1 cellular context compared by ENCODE assay signal in genomic region chr17:9472541-9472940, GRCh38.
TF ChIP-seq lines count a peak whose summit lies in the region.

No MANE protein-coding gene starts in this region.

TF ChIP-seq in H1, 55 proteins besides CTCF, POLR2A, EP300 and RAD21:
- TF ChIP-seq ATF2 (IDR thresholded peaks at IDR 0.05; ENCODE audit: low read length), result no peak
- no peak for TF ChIP-seq BCL11A (IDR thresholded peaks at IDR 0.05; ENCODE audit: low read depth in 2 of 2, low read length in 2 of 2)
- no peak for TF ChIP-seq TCF12 (IDR thresholded peaks at IDR 0.05; ENCODE audit: low read depth, low read length)
- no peak for TF ChIP-seq HDAC6 (IDR thresholded peaks at IDR 0.05; ENCODE audit: low read depth, low read length)
- TF ChIP-seq RBBP5 (IDR thresholded peaks at IDR 0.05; ENCODE audit: borderline replicate concordance, low read depth, low read length), result no peak
- TF ChIP-seq SIX5 (IDR thresholded peaks at IDR 0.05; ENCODE audit: low read depth, low read length), result no peak
- TF ChIP-seq YY1 (IDR thresholded peaks at IDR 0.05; ENCODE audit: low read depth, low read length), result no peak
- no peak for TF ChIP-seq RXRA (IDR thresholded peaks at IDR 0.05; ENCODE audit: insufficient read depth, low read depth, low read length)
- no peak for TF ChIP-seq ATF3 (IDR thresholded peaks at IDR 0.05; ENCODE audit: insufficient read depth, low read depth, low read length)
- no peak for TF ChIP-seq TBP (IDR thresholded peaks at IDR 0.05; ENCODE audit: low read depth, low read length)
- no peak for TF ChIP-seq SIRT6 (IDR thresholded peaks at IDR 0.05; ENCODE audit: low read length)
